Comparison of ENCODE assay signal across 1 cellular context in the genomic region with DNA sequence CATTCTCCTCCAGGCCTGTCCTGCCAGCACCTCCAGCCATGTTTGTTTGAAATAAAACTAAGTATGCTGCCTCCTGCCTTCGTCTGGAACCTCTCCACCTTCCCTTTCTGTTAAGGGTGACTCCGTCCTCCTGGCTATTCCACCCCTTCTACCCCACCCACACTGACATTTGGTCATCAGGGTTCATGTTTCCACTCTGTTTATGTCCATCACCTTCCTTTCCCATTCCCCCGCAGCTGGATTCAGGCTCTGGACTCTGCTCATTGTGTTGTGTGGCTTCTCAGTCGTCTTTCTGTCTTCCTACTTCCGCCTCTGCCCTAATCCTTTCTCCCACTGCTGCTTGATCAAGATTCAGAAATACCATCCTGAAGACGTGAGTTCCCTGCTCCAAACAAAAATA.
TF ChIP-seq lines count a peak whose summit lies in the region.

No MANE protein-coding gene starts in this region.

TF ChIP-seq in H1, 55 proteins besides CTCF, POLR2A, EP300 and RAD21:
- TF ChIP-seq JUND (IDR thresholded peaks at IDR 0.05; ENCODE audit: low read length) (no peak), TAF1 (IDR thresholded peaks at IDR 0.05; ENCODE audit: low read depth, low read length) (no peak), SAP30 (IDR thresholded peaks at IDR 0.05; ENCODE audit: insufficient read depth, insufficient replicate concordance, low read length) (no peak), NRF1 (IDR thresholded peaks at IDR 0.05; ENCODE audit: low read depth, low read length) (no peak), RNF2 (IDR thresholded peaks at IDR 0.05; ENCODE audit: borderline replicate concordance, low read depth, low read length, missing control alignments, poor library complexity, severe bottlenecking) (no peak), HDAC2 (IDR thresholded peaks at IDR 0.05; ENCODE audit: borderline replicate concordance in 1 of 2, low read depth in 2 of 2, low read length in 2 of 2) (no peak), NANOG (IDR thresholded peaks at IDR 0.05; ENCODE audit: insufficient read depth, low read depth, low read length, poor library complexity, severe bottlenecking) (no peak), PHF8 (conservative IDR thresholded peaks at IDR 0.05; ENCODE audit: low read depth, low read length) (no peak), TAF7 (optimal IDR thresholded peaks at IDR 0.05; ENCODE audit: borderline replicate concordance, low read depth, low read length) (no peak), SIRT6 (IDR thresholded peaks at IDR 0.05; ENCODE audit: low read length) (no peak), GABPA (IDR thresholded peaks at IDR 0.05; ENCODE audit: borderline replicate concordance, insufficient read depth, low read length) (no peak), EGR1 (IDR thresholded peaks at IDR 0.05; ENCODE audit: borderline replicate concordance, low read depth, low read length) (no peak), CBX5 (IDR thresholded peaks at IDR 0.05; ENCODE audit: low read depth, low read length) (no peak), MAFK (IDR thresholded peaks at IDR 0.05; ENCODE audit: low read depth, low read length) (no peak), TBP (IDR thresholded peaks at IDR 0.05; ENCODE audit: low read depth, low read length) (no peak), POU5F1 (IDR thresholded peaks at IDR 0.05; ENCODE audit: low read depth, low read length) (no peak), RXRA (IDR thresholded peaks at IDR 0.05; ENCODE audit: insufficient read depth, low read depth, low read length) (no peak)
- TF ChIP-seq, protein P1, sequence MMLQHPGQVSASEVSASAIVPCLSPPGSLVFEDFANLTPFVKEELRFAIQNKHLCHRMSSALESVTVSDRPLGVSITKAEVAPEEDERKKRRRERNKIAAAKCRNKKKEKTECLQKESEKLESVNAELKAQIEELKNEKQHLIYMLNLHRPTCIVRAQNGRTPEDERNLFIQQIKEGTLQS (IDR thresholded peaks at IDR 0.05; ENCODE audit: insufficient read depth, low read depth, low read length), result no peak
- TF ChIP-seq, protein P2, sequence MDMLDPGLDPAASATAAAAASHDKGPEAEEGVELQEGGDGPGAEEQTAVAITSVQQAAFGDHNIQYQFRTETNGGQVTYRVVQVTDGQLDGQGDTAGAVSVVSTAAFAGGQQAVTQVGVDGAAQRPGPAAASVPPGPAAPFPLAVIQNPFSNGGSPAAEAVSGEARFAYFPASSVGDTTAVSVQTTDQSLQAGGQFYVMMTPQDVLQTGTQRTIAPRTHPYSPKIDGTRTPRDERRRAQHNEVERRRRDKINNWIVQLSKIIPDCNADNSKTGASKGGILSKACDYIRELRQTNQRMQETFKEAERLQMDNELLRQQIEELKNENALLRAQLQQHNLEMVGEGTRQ (IDR thresholded peaks at IDR 0.05; ENCODE audit: low read length), result no peak
